ENCODE assay signal across 9 cellular contexts in the genomic region with DNA sequence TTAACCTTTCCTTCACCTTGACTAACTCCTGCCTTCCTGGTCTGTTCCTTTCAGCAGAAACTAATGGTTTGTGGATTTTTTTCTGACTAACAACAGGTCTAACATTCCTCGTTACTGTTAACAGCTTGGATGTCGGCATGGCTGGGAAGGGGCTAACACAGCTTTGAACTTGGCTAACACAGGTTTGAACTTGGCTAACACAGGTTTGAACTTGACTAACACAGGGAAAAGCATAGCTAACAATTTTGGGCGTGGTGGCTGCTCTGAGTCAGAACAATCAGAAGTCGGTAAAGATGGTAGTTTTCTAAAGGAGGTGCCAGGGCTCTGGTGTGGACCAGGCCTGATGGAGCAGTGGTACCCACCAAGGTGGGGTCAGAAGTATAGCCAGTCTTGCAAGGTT. TPM values are rescaled to one million over a fixed set of nuclear protein-coding genes. Genes with fewer than 3 reads are reported as not detected.
DNase-seq lines count a peak whose midpoint lies in the region; ATAC-seq, FAIRE-seq and TF ChIP-seq lines count a peak whose summit lies in the region.
"Had no signal": no experiment of that assay in that cellular context is flagged by ENCODE, and none has a peak within 500 bp of the region (broad histone marks: within the 10 kb centered on the region; RNA-seq: fewer than 3 reads in every experiment).

No MANE protein-coding gene starts in this region.

- peak overlapping the region; percentile 93 for H3K27ac ChIP-seq in VCaP
- peak overlapping the region; percentile 96 for H3K27ac ChIP-seq in effector memory CD4-positive, alpha-beta T cell (ENCODE audit: insufficient read depth, low read length, poor library complexity, severe bottlenecking)

- H3K9me3 ChIP-seq in effector memory CD4-positive, alpha-beta T cell (ENCODE audit: control insufficient read depth, low read length), result no peaks in the 10 kb centered on the region

- H3K4me1 ChIP-seq in effector memory CD4-positive, alpha-beta T cell (ENCODE audit: control insufficient read depth, insufficient read depth, low read length, poor library complexity, severe bottlenecking), result peaks cover 57% of the 10 kb centered on the region

- H3K36me3 Mint-ChIP-seq in neural crest cell (ENCODE audit: low read depth), result peaks cover 3% of the 10 kb centered on the region

- peak overlapping the region; percentile 97 for H3K4me3 Mint-ChIP-seq in neural crest cell

- no peaks in the 10 kb centered on the region for H3K9me3 Mint-ChIP-seq in neural crest cell

- H3K36me3 ChIP-seq in effector memory CD4-positive, alpha-beta T cell (ENCODE audit: control insufficient read depth, insufficient read depth, low read length), result peaks cover 4% of the 10 kb centered on the region

- H3K27me3 ChIP-seq in effector memory CD4-positive, alpha-beta T cell (replicated peaks; ENCODE audit: control insufficient read depth, insufficient read depth, low read length, poor library complexity, severe bottlenecking), result no peaks in the 10 kb centered on the region

- in situ Hi-C loops in GM13977 (cut with MboI; ENCODE audit: low pct_unique_long_range_greater_than_20kb, low sequenced_read_pairs, unreplicated experiment), result no loop called here

- no peak for TF ChIP-seq CTCF in VCaP (conservative IDR thresholded peaks at IDR 0.05)
- TF ChIP-seq CTCF in neural crest cell (conservative IDR thresholded peaks at IDR 0.05), result no peak
- no peak for TF ChIP-seq CTCF in GM13977 (IDR thresholded peaks at IDR 0.05; ENCODE audit: extremely low read depth, insufficient read depth, missing control alignments)

- H3K27me3 Mint-ChIP-seq in neural crest cell (ENCODE audit: low read depth), result no peaks in the 10 kb centered on the region

- H3K4me3 ChIP-seq in effector memory CD4-positive, alpha-beta T cell (ENCODE audit: insufficient read depth, low read depth, low read length, poor library complexity, severe bottlenecking), result peak overlapping the region; percentile 70

- no peak for DNase-seq in GM18507 (ENCODE audit: extremely low spot score, insufficient read length, low read depth)
- peak in 1 of 3 donors; percentile 8 for DNase-seq in effector memory CD4-positive, alpha-beta T cell
- no peak for DNase-seq in neural crest cell (ENCODE audit: low read depth, low spot score)
- no peak for DNase-seq in KG1 (lab: John Stamatoyannopoulos, UW)
- DNase-seq in GM13977 (ENCODE audit: low spot score), result no peak

- H3K27ac Mint-ChIP-seq in neural crest cell (ENCODE audit: unreplicated experiment), result peak overlapping the region; percentile 78

- peaks cover 51% of the 10 kb centered on the region for H3K4me1 Mint-ChIP-seq in neural crest cell

- peak; percentile 61 for FAIRE-seq in GM18507 (lab: Jason Lieb, UNC)

- ATAC-seq in GM21825 (IDR thresholded peaks at IDR 0.05; ENCODE audit: unreplicated experiment), result no peak
- no peak for ATAC-seq in HG02852 (IDR thresholded peaks at IDR 0.05; ENCODE audit: unreplicated experiment)

RNA-seq across cellular contexts. Expression of gene MIAT, which starts 16.1 kb away (rescaled TPM):
- total RNA-seq in neural crest cell, result 42.0 and 45.6 TPM in 2 replicates

RNA-seq across cellular contexts. Expression of gene CRYBA4, which starts 51.7 kb away (rescaled TPM):
- total RNA-seq in neural crest cell, result not detected in 2 replicates

RNA-seq across cellular contexts. Expression of gene CRYBB1, which starts 55.7 kb away (rescaled TPM):
- total RNA-seq in neural crest cell, result not detected in 2 replicates
- total RNA-seq: T-helper 1 cell treated with Interleukin-12 subunit alpha and Interleukin-12 subunit beta and Interleukin-4 antibody, amounts not matched to agents 30 ng/mL and 1 ng/mL, for 36 hours had no signal
